ENCODE assay signal across 2 cellular contexts in the genomic region with DNA sequence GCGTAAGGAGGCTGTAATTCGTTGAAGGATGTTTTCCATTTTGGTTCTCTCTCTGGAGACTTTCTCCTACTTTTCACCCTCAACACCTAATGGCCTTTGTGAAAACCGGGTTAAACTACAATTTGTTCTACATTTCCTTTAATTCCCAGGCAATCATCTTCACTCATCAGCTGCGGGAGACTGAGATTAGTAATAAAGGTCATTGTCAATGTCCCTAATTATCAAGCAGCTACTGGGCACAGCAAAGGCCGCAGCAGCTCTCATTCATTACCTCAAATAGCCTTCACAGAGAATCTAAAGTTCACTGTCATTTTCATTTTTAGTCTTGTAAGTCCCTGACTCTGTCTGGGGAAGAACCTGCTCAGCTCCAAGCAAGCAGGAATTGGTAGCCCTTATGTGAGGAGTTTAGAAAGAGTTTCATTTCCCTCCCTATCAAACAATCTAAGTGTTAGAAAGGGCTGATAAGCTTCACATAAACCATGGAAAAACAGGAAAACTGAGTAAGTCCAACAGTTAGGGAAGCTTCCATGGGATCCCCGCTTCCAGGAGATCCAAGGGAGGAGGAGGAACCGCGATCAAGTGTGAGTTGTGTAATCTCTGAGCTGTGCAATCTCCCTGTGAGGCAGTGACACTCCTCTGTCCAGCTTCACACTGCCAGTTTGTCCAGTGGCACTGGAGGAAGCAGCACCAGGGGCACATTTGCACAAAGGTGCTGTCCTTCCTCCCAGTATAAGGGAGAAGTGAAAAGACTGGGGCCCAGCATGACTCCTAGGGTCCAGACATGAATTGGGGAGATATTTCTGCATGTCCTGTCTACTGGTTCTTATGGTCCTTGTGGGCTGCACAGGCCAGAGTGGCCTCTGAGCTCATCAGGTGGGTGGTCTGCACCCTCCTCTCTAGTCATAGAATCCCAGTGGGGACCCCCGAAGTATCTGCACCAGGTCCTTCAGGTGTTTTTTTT.
TF ChIP-seq lines count a peak whose summit lies in the region.

No MANE protein-coding gene starts in this region.

TF ChIP-seq in GM12891, 5 proteins besides CTCF, POLR2A, EP300 and RAD21:
- no peak for TF ChIP-seq TAF1 (IDR thresholded peaks at IDR 0.05; ENCODE audit: low read depth, low read length)
- TF ChIP-seq PAX5 (IDR thresholded peaks at IDR 0.05; ENCODE audit: insufficient read depth, low read length, severe bottlenecking), result no peak
- TF ChIP-seq SPI1 (IDR thresholded peaks at IDR 0.05; ENCODE audit: low read depth, low read length), result peak; percentile 44; the same call in 1 of the 2 replicates
- TF ChIP-seq POLR2AphosphoS5 (IDR thresholded peaks at IDR 0.05; ENCODE audit: low read depth, low read length), result no peak

TF ChIP-seq in GM12878, 131 proteins besides CTCF, POLR2A, EP300 and RAD21:
- no peak for TF ChIP-seq RUNX3 (IDR thresholded peaks at IDR 0.05; ENCODE audit: low read length)
- TF ChIP-seq, protein P1, sequence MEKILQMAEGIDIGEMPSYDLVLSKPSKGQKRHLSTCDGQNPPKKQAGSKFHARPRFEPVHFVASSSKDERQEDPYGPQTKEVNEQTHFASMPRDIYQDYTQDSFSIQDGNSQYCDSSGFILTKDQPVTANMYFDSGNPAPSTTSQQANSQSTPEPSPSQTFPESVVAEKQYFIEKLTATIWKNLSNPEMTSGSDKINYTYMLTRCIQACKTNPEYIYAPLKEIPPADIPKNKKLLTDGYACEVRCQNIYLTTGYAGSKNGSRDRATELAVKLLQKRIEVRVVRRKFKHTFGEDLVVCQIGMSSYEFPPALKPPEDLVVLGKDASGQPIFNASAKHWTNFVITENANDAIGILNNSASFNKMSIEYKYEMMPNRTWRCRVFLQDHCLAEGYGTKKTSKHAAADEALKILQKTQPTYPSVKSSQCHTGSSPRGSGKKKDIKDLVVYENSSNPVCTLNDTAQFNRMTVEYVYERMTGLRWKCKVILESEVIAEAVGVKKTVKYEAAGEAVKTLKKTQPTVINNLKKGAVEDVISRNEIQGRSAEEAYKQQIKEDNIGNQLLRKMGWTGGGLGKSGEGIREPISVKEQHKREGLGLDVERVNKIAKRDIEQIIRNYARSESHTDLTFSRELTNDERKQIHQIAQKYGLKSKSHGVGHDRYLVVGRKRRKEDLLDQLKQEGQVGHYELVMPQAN (conservative IDR thresholded peaks at IDR 0.05), result no peak
- peak; percentile 66 for TF ChIP-seq IKZF1 (conservative IDR thresholded peaks at IDR 0.05)
- TF ChIP-seq HCFC1 (IDR thresholded peaks at IDR 0.05; ENCODE audit: low read length), result no peak
- TF ChIP-seq, protein P2, sequence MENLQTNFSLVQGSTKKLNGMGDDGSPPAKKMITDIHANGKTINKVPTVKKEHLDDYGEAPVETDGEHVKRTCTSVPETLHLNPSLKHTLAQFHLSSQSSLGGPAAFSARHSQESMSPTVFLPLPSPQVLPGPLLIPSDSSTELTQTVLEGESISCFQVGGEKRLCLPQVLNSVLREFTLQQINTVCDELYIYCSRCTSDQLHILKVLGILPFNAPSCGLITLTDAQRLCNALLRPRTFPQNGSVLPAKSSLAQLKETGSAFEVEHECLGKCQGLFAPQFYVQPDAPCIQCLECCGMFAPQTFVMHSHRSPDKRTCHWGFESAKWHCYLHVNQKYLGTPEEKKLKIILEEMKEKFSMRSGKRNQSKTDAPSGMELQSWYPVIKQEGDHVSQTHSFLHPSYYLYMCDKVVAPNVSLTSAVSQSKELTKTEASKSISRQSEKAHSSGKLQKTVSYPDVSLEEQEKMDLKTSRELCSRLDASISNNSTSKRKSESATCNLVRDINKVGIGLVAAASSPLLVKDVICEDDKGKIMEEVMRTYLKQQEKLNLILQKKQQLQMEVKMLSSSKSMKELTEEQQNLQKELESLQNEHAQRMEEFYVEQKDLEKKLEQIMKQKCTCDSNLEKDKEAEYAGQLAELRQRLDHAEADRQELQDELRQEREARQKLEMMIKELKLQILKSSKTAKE (IDR thresholded peaks at IDR 0.05; ENCODE audit: low read depth, poor library complexity, severe bottlenecking), result no peak
- TF ChIP-seq ZNF24 (IDR thresholded peaks at IDR 0.05), result no peak
- TF ChIP-seq MTA2 (IDR thresholded peaks at IDR 0.05; ENCODE audit: low read depth), result peak; percentile 75
- no peak for TF ChIP-seq EED (IDR thresholded peaks at IDR 0.05; ENCODE audit: low read depth)
- TF ChIP-seq BCL11A (IDR thresholded peaks at IDR 0.05; ENCODE audit: low read depth, low read length), result 0 out of 2 replicates have a peak, but pooled peaks have one; percentile 28
- no peak for TF ChIP-seq RBBP5 (conservative IDR thresholded peaks at IDR 0.05)
- peak; percentile 42; the same call in 1 of the 2 replicates for TF ChIP-seq NR2F1 (conservative IDR thresholded peaks at IDR 0.05)
- TF ChIP-seq LARP7 (IDR thresholded peaks at IDR 0.05), result no peak
- TF ChIP-seq, protein P3, sequence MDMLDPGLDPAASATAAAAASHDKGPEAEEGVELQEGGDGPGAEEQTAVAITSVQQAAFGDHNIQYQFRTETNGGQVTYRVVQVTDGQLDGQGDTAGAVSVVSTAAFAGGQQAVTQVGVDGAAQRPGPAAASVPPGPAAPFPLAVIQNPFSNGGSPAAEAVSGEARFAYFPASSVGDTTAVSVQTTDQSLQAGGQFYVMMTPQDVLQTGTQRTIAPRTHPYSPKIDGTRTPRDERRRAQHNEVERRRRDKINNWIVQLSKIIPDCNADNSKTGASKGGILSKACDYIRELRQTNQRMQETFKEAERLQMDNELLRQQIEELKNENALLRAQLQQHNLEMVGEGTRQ (IDR thresholded peaks at IDR 0.05; ENCODE audit: borderline replicate concordance, low read depth, low read length), result no peak
- no peak for TF ChIP-seq BRCA1 (IDR thresholded peaks at IDR 0.05; ENCODE audit: low read depth, low read length)
- TF ChIP-seq, protein P4, sequence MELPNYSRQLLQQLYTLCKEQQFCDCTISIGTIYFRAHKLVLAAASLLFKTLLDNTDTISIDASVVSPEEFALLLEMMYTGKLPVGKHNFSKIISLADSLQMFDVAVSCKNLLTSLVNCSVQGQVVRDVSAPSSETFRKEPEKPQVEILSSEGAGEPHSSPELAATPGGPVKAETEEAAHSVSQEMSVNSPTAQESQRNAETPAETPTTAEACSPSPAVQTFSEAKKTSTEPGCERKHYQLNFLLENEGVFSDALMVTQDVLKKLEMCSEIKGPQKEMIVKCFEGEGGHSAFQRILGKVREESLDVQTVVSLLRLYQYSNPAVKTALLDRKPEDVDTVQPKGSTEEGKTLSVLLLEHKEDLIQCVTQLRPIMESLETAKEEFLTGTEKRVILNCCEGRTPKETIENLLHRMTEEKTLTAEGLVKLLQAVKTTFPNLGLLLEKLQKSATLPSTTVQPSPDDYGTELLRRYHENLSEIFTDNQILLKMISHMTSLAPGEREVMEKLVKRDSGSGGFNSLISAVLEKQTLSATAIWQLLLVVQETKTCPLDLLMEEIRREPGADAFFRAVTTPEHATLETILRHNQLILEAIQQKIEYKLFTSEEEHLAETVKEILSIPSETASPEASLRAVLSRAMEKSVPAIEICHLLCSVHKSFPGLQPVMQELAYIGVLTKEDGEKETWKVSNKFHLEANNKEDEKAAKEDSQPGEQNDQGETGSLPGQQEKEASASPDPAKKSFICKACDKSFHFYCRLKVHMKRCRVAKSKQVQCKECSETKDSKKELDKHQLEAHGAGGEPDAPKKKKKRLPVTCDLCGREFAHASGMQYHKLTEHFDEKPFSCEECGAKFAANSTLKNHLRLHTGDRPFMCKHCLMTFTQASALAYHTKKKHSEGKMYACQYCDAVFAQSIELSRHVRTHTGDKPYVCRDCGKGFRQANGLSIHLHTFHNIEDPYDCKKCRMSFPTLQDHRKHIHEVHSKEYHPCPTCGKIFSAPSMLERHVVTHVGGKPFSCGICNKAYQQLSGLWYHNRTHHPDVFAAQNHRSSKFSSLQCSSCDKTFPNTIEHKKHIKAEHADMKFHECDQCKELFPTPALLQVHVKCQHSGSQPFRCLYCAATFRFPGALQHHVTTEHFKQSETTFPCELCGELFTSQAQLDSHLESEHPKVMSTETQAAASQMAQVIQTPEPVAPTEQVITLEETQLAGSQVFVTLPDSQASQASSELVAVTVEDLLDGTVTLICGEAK (IDR thresholded peaks at IDR 0.05; ENCODE audit: borderline replicate concordance), result no peak
- 0 out of 2 replicates have a peak, but pooled peaks have one; percentile 36 for TF ChIP-seq DPF2 (IDR thresholded peaks at IDR 0.05)
- TF ChIP-seq, protein P5, sequence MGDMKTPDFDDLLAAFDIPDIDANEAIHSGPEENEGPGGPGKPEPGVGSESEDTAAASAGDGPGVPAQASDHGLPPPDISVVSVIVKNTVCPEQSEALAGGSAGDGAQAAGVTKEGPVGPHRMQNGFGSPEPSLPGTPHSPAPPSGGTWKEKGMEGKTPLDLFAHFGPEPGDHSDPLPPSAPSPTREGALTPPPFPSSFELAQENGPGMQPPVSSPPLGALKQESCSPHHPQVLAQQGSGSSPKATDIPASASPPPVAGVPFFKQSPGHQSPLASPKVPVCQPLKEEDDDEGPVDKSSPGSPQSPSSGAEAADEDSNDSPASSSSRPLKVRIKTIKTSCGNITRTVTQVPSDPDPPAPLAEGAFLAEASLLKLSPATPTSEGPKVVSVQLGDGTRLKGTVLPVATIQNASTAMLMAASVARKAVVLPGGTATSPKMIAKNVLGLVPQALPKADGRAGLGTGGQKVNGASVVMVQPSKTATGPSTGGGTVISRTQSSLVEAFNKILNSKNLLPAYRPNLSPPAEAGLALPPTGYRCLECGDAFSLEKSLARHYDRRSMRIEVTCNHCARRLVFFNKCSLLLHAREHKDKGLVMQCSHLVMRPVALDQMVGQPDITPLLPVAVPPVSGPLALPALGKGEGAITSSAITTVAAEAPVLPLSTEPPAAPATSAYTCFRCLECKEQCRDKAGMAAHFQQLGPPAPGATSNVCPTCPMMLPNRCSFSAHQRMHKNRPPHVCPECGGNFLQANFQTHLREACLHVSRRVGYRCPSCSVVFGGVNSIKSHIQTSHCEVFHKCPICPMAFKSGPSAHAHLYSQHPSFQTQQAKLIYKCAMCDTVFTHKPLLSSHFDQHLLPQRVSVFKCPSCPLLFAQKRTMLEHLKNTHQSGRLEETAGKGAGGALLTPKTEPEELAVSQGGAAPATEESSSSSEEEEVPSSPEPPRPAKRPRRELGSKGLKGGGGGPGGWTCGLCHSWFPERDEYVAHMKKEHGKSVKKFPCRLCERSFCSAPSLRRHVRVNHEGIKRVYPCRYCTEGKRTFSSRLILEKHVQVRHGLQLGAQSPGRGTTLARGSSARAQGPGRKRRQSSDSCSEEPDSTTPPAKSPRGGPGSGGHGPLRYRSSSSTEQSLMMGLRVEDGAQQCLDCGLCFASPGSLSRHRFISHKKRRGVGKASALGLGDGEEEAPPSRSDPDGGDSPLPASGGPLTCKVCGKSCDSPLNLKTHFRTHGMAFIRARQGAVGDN (IDR thresholded peaks at IDR 0.05), result no peak
- TF ChIP-seq TCF12 (IDR thresholded peaks at IDR 0.05; ENCODE audit: low read depth, low read length), result no peak
- peak; percentile 43 to 44; a peak in 2 of 4 replicates for TF ChIP-seq IKZF2 (IDR thresholded peaks at IDR 0.05)
- no peak for TF ChIP-seq KAT2A (conservative IDR thresholded peaks at IDR 0.05; ENCODE audit: control insufficient read depth, low read depth, low read length)
- TF ChIP-seq CREB1 (IDR thresholded peaks at IDR 0.05; ENCODE audit: low read depth), result no peak
- peak; percentile 24 for TF ChIP-seq MEF2B (IDR thresholded peaks at IDR 0.05; ENCODE audit: partially characterized antibody, poor library complexity, severe bottlenecking)
TF ChIP-seq in GM12878: peak in this region for 7.
